ENCODE assay signal across 9 cellular contexts in the genomic region with DNA sequence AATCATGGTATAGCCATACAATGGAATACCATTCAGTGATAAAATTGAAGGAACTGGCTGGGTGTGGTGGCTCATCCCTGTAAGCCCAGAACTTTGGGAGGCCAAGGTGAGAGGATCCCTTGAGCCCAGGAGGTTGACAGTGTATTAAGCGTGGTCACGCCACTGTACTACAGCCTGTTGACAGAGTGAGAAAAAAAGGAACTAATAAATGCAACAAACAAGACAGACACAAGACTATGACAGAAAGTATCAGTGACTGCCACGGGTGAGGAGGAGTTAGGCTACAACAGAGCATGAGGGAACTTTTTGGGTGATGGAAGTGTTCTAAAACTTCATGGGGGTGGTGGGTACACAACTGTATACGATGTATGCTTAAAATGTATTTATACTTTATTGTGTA. TPM values are rescaled to one million over a fixed set of nuclear protein-coding genes. Genes with fewer than 3 reads are reported as not detected.
DNase-seq lines count a peak whose midpoint lies in the region; ATAC-seq, FAIRE-seq and TF ChIP-seq lines count a peak whose summit lies in the region.
"Had no signal": no experiment of that assay in that cellular context is flagged by ENCODE, and none has a peak within 500 bp of the region (broad histone marks: within the 10 kb centered on the region; RNA-seq: fewer than 3 reads in every experiment).

No MANE protein-coding gene starts in this region.

- no peak overlapping the region for H3K18ac ChIP-seq in IMR-90 (ENCODE audit: low read depth, low read length)

- H4K8ac ChIP-seq in IMR-90 (ENCODE audit: low read depth in 2 of 2, low read length in 2 of 2): no peak overlapping the region

- H2AK9ac ChIP-seq in IMR-90 (replicated peaks; ENCODE audit: low read depth, low read length, poor library complexity): no peak overlapping the region

- dilution Hi-C loops in IMR-90 (cut with HindIII; ENCODE audit: low sequenced_read_pairs, unreplicated experiment): no loop called here

- CTCF ChIA-PET in IMR-90 (lab: Yijun Ruan, JAX): no interaction called here

- no peaks in the 10 kb centered on the region for H3K27me3 Mint-ChIP-seq in astrocyte (ENCODE audit: low read depth, unreplicated experiment)

- H3K4me3 ChIP-seq in IMR-90 (ENCODE audit: insufficient read depth, low read depth, low read length) (0 out of 2 replicates have a peak overlapping the region, but pooled peaks have one; percentile 7), astrocyte (ENCODE audit: insufficient read depth, low read depth, low read length) (peak overlapping the region; percentile 19), neural cell (ENCODE audit: low read length) (peak overlapping the region; percentile 91), sigmoid colon (peak overlapping the region in 1 of 4 donors; percentile 77)

- H2AFZ ChIP-seq in IMR-90 (replicated peaks; ENCODE audit: low read length, poor library complexity) (no peak overlapping the region), astrocyte (ENCODE audit: low read depth, low read length) (no peak overlapping the region), neural cell (ENCODE audit: low read depth, low read length) (no peak overlapping the region)

- H3K56ac ChIP-seq in IMR-90 (ENCODE audit: extremely low read depth, insufficient read depth, low read length): no peak overlapping the region

- no peak overlapping the region for H2BK15ac ChIP-seq in IMR-90 (ENCODE audit: low read depth, low read length)

- intact Hi-C loops in IMR-90 (cut with micrococcal nuclease) (loop anchor here (10.0 kb wide), 1 partner anchor 360 kb away; no protein-coding TSS in a partner anchor), sigmoid colon (cut with DNase I) (loop anchor here (10.0 kb wide), 1 partner anchor 630 kb away; a partner anchor contains a TSS)

- no CpG with 5 or more reads among the region's 4 CpGs for WGBS in IMR-90 (ENCODE audit: extremely low coverage in 2 of 2, insufficient read length in 1 of 2), 2 experiments
- WGBS in sigmoid colon, 2 donors: 66 to 81% methylated on average over 4 of the region's 4 CpGs

- in situ Hi-C loops in IMR-90 (cut with MboI; ENCODE audit: low sequenced_read_pairs): no loop called here

- H3K4me3 Mint-ChIP-seq in astrocyte (ENCODE audit: unreplicated experiment): peak overlapping the region; percentile 71

- no peak overlapping the region for H2BK120ac ChIP-seq in IMR-90 (ENCODE audit: low read depth, low read length)

- BruUV-seq in IMR-90 (replicated peaks; lab: Mats Ljungman, UMichigan): TSS peak; percentile 30

- no peak overlapping the region for H2BK20ac ChIP-seq in IMR-90 (ENCODE audit: low read depth, low read length)

- H3K27ac ChIP-seq in IMR-90 (ENCODE audit: insufficient read depth, low read length) (no peak overlapping the region), astrocyte (ENCODE audit: low read depth, low read length) (no peak overlapping the region), neural cell (ENCODE audit: low read length) (no peak overlapping the region), sigmoid colon (no peak overlapping the region)
- H3K27ac ChIP-seq: SJSA1 had no signal

- no peak overlapping the region for H3K14ac ChIP-seq in IMR-90 (replicated peaks; ENCODE audit: low read depth, low read length)

- no peaks in the 10 kb centered on the region for H3K9me3 ChIP-seq in IMR-90 (ENCODE audit: control insufficient read depth, insufficient read depth, low read length)
- H3K9me3 ChIP-seq in astrocyte (ENCODE audit: insufficient read depth, low read depth, low read length): no peaks in the 10 kb centered on the region
- H3K9me3 ChIP-seq in neural cell (ENCODE audit: low read length): no peaks in the 10 kb centered on the region
- no peaks in the 10 kb centered on the region for H3K9me3 ChIP-seq in sigmoid colon
- H3K9me3 ChIP-seq: SJSA1 had no signal

- TF ChIP-seq EP300 in neural cell (conservative IDR thresholded peaks at IDR 0.05; ENCODE audit: poor library complexity, severe bottlenecking) (no peak), sigmoid colon (IDR thresholded peaks at IDR 0.05) (no peak)

- no peaks in the 10 kb centered on the region for H3K36me3 Mint-ChIP-seq in astrocyte (ENCODE audit: low read depth, unreplicated experiment)

- H3F3A ChIP-seq in neural cell (ENCODE audit: insufficient read depth, low read length, poor library complexity, severe bottlenecking): peaks cover 3% of the 10 kb centered on the region

- H3K9ac ChIP-seq in IMR-90 (ENCODE audit: low read depth, low read length) (no peak overlapping the region), astrocyte (ENCODE audit: low read length) (no peak overlapping the region), neural cell (ENCODE audit: low read length) (no peak overlapping the region)

- DNase-seq in ELR (ENCODE audit: low read depth) (peak; percentile 11), IMR-90 (no peak), astrocyte (ENCODE audit: low read depth) (no peak), sigmoid colon (no peak), amygdala (lab: John Stamatoyannopoulos, UW) (no peak), NCI-H2227 (lab: John Stamatoyannopoulos, UW; ENCODE audit: unreplicated experiment) (no peak), DMS79 (lab: John Stamatoyannopoulos, UW) (no peak)

- no peak overlapping the region for H3K27ac Mint-ChIP-seq in astrocyte (ENCODE audit: unreplicated experiment)

- TF ChIP-seq POLR2A in IMR-90 (IDR thresholded peaks at IDR 0.05; ENCODE audit: low read depth, low read length) (no peak), sigmoid colon (IDR thresholded peaks at IDR 0.05) (no peak)

- no peak overlapping the region for H4K91ac ChIP-seq in IMR-90 (ENCODE audit: insufficient read depth, low read depth, low read length)

- FAIRE-seq in astrocyte (lab: Jason Lieb, UNC): no peak

- H3K79me2 ChIP-seq in astrocyte (ENCODE audit: insufficient read depth, low read length): peaks cover 72% of the 10 kb centered on the region
- H3K79me2 ChIP-seq in neural cell (replicated peaks; ENCODE audit: insufficient read depth, low read length): peaks cover 43% of the 10 kb centered on the region

- H2BK5ac ChIP-seq in IMR-90 (ENCODE audit: low read depth, low read length, poor library complexity, severe bottlenecking): no peak overlapping the region

- peaks cover 0 to 36% of the 10 kb centered on the region in 2 experiments for H3K79me1 ChIP-seq in IMR-90 (ENCODE audit: low read depth in 1 of 2, low read length in 2 of 2)

- H3K4me1 Mint-ChIP-seq in astrocyte (ENCODE audit: low read depth, unreplicated experiment): peaks cover 8% of the 10 kb centered on the region

- no peaks in the 10 kb centered on the region for H3K9me1 ChIP-seq in IMR-90 (ENCODE audit: insufficient read depth, low read length)

- H3K9me3 Mint-ChIP-seq in astrocyte (ENCODE audit: unreplicated experiment): no peaks in the 10 kb centered on the region

- H3K23ac ChIP-seq in IMR-90 (ENCODE audit: low read depth, low read length): peak overlapping the region; percentile 69; the same call in 1 of the 2 replicates

- H3K4me1 ChIP-seq in IMR-90 (ENCODE audit: control insufficient read depth, insufficient read depth, low read length) (peaks cover 2% of the 10 kb centered on the region), astrocyte (ENCODE audit: insufficient read depth, low read length) (peaks cover 11% of the 10 kb centered on the region), sigmoid colon (peaks cover 0 to 54% (median 38%) of the 10 kb centered on the region in 4 donors)

- no peak for ATAC-seq in IMR-90 (ENCODE audit: low read depth)

- no peak overlapping the region; the same call in 1 of the 2 replicates for H3K4ac ChIP-seq in IMR-90 (ENCODE audit: low read depth, low read length)

- H3K36me3 ChIP-seq in IMR-90 (ENCODE audit: control insufficient read depth, insufficient read depth, low read length) (peaks cover 2% of the 10 kb centered on the region; the same call in 1 of the 2 replicates), astrocyte (ENCODE audit: insufficient read depth, low read length) (peaks cover 2% of the 10 kb centered on the region), neural cell (ENCODE audit: insufficient read depth, low read length) (no peaks in the 10 kb centered on the region), sigmoid colon (no peaks in the 10 kb centered on the region)

- H4K20me1 ChIP-seq in IMR-90 (ENCODE audit: insufficient read depth, low read length) (peaks cover 62% of the 10 kb centered on the region), astrocyte (ENCODE audit: insufficient read depth, low read length) (peaks cover 63% of the 10 kb centered on the region), neural cell (ENCODE audit: insufficient read depth) (no peaks in the 10 kb centered on the region)

- no peak for TF ChIP-seq CTCF in IMR-90 (conservative IDR thresholded peaks at IDR 0.05; ENCODE audit: low read depth, low read length)
- no peak for TF ChIP-seq CTCF in astrocyte (IDR thresholded peaks at IDR 0.05; ENCODE audit: insufficient read depth, low read depth, low read length)
- no peak for TF ChIP-seq CTCF in neural cell (IDR thresholded peaks at IDR 0.05; ENCODE audit: poor library complexity, severe bottlenecking)
- TF ChIP-seq CTCF in sigmoid colon (IDR thresholded peaks at IDR 0.05): no peak

- no peaks in the 10 kb centered on the region for H3K9me2 ChIP-seq in neural cell (ENCODE audit: insufficient read depth, low read length)

- no peak for TF ChIP-seq RAD21 in IMR-90 (IDR thresholded peaks at IDR 0.05; ENCODE audit: low read length)
- no peak for TF ChIP-seq RAD21 in neural cell (conservative IDR thresholded peaks at IDR 0.05)

- 0 out of 2 replicates have a peak overlapping the region, but pooled peaks have one; percentile 4 for H2AK5ac ChIP-seq in IMR-90 (ENCODE audit: low read depth, low read length)

- no peak overlapping the region for H4K5ac ChIP-seq in IMR-90 (ENCODE audit: low read depth, low read length)

- peak overlapping the region; percentile 57 for H3K4me2 ChIP-seq in IMR-90 (ENCODE audit: low read depth, low read length)
- H3K4me2 ChIP-seq in astrocyte (ENCODE audit: low read length): peak overlapping the region; percentile 95
- H3K4me2 ChIP-seq in neural cell (ENCODE audit: low read length): no peak overlapping the region

- POLR2A ChIA-PET in IMR-90 (lab: Charles Lee; ENCODE audit: unreplicated experiment): no interaction called here

- no peaks in the 10 kb centered on the region for H3K27me3 ChIP-seq in IMR-90 (ENCODE audit: control insufficient read depth, insufficient read depth, low read length)
- no peaks in the 10 kb centered on the region for H3K27me3 ChIP-seq in astrocyte (ENCODE audit: insufficient read depth, low read length)
- H3K27me3 ChIP-seq in neural cell (ENCODE audit: insufficient read depth, low read depth, low read length): no peaks in the 10 kb centered on the region
- no peaks in the 10 kb centered on the region for H3K27me3 ChIP-seq in sigmoid colon
- H3K27me3 ChIP-seq: SJSA1 had no signal

TF ChIP-seq in IMR-90, 13 proteins besides CTCF, POLR2A, EP300 and RAD21:
- no peak for TF ChIP-seq RFX5 (IDR thresholded peaks at IDR 0.05; ENCODE audit: low read depth, low read length)

TF ChIP-seq in neural cell, 6 proteins besides CTCF, POLR2A, EP300 and RAD21 (continues in another document):
- TF ChIP-seq POLR2AphosphoS5 (IDR thresholded peaks at IDR 0.05): no peak

RNA-seq across cellular contexts. Expression of a gene that starts 2.2 kb away (rescaled TPM):
- total RNA-seq in IMR-90 (2012; rRNA removed) (34.1 and 40.0 TPM in 2 replicates), astrocyte (24.4 and 28.5 TPM in 2 replicates), sigmoid colon (10 to 100 TPM; 46.4 to 74.4 (median 56.5) TPM)
- polyA plus RNA-seq in IMR-90 (2012; rRNA removed) (4.8 and 5.6 TPM in 2 replicates), neural cell (14.1 and 18.1 TPM in 2 replicates), sigmoid colon (1 to 10 TPM; 3.6 to 5.7 (median 4.2) TPM)
- polyA plus RNA-seq in IMR-90 (2012; cell fraction: cytosol; rRNA removed): 1.5 TPM in 2 replicates
- 4.6 and 15.7 TPM in 2 replicates for polyA plus RNA-seq in IMR-90 (2012; cell fraction: nucleus; rRNA removed; ENCODE audit: low replicate concordance)
- 64.8 and 71.1 TPM in 2 replicates for polyA minus RNA-seq in neural cell
